In genomic region chr1:160096491-160097116, GRCh38 we compare ENCODE assay signal across 1 cellular context.
TF ChIP-seq lines count a peak whose summit lies in the region.

No MANE protein-coding gene starts in this region.

TF ChIP-seq in H1, 55 proteins besides CTCF, POLR2A, EP300 and RAD21:
- no peak for TF ChIP-seq MAFK (IDR thresholded peaks at IDR 0.05; ENCODE audit: low read depth, low read length)
- TF ChIP-seq EGR1 (IDR thresholded peaks at IDR 0.05; ENCODE audit: borderline replicate concordance, low read depth, low read length): no peak
- no peak for TF ChIP-seq CBX5 (IDR thresholded peaks at IDR 0.05; ENCODE audit: low read depth, low read length)
- no peak for TF ChIP-seq RFX5 (IDR thresholded peaks at IDR 0.05; ENCODE audit: borderline replicate concordance, low read depth, low read length)
- no peak for TF ChIP-seq ASH2L (IDR thresholded peaks at IDR 0.05; ENCODE audit: low read length)
- no peak for TF ChIP-seq ATF2 (IDR thresholded peaks at IDR 0.05; ENCODE audit: low read length)
- TF ChIP-seq SIRT6 (IDR thresholded peaks at IDR 0.05; ENCODE audit: low read length): no peak
- TF ChIP-seq HDAC6 (IDR thresholded peaks at IDR 0.05; ENCODE audit: low read depth, low read length): no peak
TF ChIP-seq in H1: peak in this region for 0.
